ENCODE assay signal across 2 cellular contexts in genomic region chr6:41451515-41452163, GRCh38.
TF ChIP-seq lines count a peak whose summit lies in the region.

No MANE protein-coding gene starts in this region.

TF ChIP-seq in H1, 55 proteins besides CTCF, POLR2A, EP300 and RAD21:
- no peak for TF ChIP-seq CREB1 (IDR thresholded peaks at IDR 0.05)
- TF ChIP-seq E2F6 (IDR thresholded peaks at IDR 0.05), result 0 out of 2 replicates have a peak, but pooled peaks have one; percentile 31

TF ChIP-seq in HepG2, 621 proteins besides CTCF, POLR2A, EP300 and RAD21:
- 0 out of 2 replicates have a peak, but pooled peaks have one; percentile 45 for TF ChIP-seq ZNF713 (CRISPR knock-in tag; IDR thresholded peaks at IDR 0.05)
- 0 out of 2 replicates have a peak, but pooled peaks have one; percentile 31 for TF ChIP-seq ZBTB38 (CRISPR knock-in tag; IDR thresholded peaks at IDR 0.05)
- peak; percentile 44; the same call in 1 of the 2 replicates for TF ChIP-seq ZNF446 (CRISPR knock-in tag; IDR thresholded peaks at IDR 0.05)
- 0 out of 2 replicates have a peak, but pooled peaks have one; percentile 26 for TF ChIP-seq ZNF646 (CRISPR knock-in tag; IDR thresholded peaks at IDR 0.05)
- TF ChIP-seq KLF9 (CRISPR knock-in tag; IDR thresholded peaks at IDR 0.05; ENCODE audit: low read depth), result no peak
